ENCODE assay signal across 10 cellular contexts in the genomic region with DNA sequence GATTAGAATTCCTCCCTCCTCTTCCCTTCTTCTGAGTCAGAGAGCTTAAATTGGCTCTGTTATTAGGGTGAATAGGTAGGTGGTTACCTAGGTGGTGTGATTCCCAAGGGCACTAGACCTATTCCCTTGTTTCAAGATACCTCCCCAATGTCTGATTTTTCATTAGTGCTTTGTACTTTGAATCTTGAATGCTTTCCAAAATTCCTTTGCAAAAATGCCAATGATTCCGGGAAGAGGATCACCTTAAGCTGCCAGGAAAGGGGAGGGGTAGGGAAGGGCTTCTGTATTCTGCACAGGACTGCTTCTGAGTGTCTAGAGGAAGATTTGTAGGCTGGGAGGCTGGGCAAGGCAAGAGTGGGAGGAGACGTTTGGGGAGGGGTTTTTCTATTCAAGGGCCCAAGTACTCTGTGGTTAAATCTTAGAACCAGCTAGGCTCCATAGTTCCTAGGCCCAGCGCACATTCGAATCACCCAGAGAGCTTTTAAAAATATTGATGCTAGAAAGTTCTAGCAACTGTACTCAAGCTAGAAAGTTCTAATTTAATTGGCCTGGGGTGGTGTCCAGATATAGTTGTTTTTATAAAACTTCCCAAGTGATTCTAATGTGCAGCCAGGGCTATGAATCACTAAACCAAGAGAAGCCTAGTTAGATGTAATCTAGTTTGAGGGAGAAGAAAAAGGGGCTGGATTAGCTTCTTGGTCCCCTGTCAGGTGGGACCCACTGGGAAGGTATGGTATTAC. TPM values are rescaled to one million over a fixed set of nuclear protein-coding genes. Genes with fewer than 3 reads are reported as not detected.
DNase-seq lines count a peak whose midpoint lies in the region; ATAC-seq and TF ChIP-seq lines count a peak whose summit lies in the region.
"Had no signal": no experiment of that assay in that cellular context is flagged by ENCODE, and none has a peak within 500 bp of the region (broad histone marks: within the 10 kb centered on the region; RNA-seq: fewer than 3 reads in every experiment).

No MANE protein-coding gene starts in this region.

- H3K36me3 ChIP-seq in body of pancreas (replicated peaks in 1 of 2; ENCODE audit: insufficient read depth in 1 of 2, low read depth in 2 of 2) (no peaks in the 10 kb centered on the region), transverse colon (no peaks in the 10 kb centered on the region)
- H3K36me3 ChIP-seq: neural progenitor cell had no signal

- ATAC-seq in body of pancreas = peak; percentile 68

- TF ChIP-seq CTCF in body of pancreas (IDR thresholded peaks at IDR 0.05) = no peak
- no peak for TF ChIP-seq CTCF in transverse colon (IDR thresholded peaks at IDR 0.05)

- in situ Hi-C loops in transverse colon (cut with MboI; ENCODE audit: low pct_ligation_motif_present in 1 of 4, low pct_unique_long_range_greater_than_20kb in 1 of 4, low sequenced_read_pairs in 3 of 4) = no loop called here

- H3K9me3 ChIP-seq in body of pancreas (no peaks in the 10 kb centered on the region), transverse colon (no peaks in the 10 kb centered on the region)

- H3K27me3 ChIP-seq in body of pancreas = no peaks in the 10 kb centered on the region
- no peaks in the 10 kb centered on the region for H3K27me3 ChIP-seq in layer of hippocampus (ENCODE audit: control insufficient read depth, insufficient read depth, low read length)
- no peaks in the 10 kb centered on the region for H3K27me3 ChIP-seq in transverse colon
- H3K27me3 ChIP-seq: neural progenitor cell had no signal

- DNase-seq in HT1080 (ENCODE audit: low read depth) (peak; percentile 32), body of pancreas (peak in 2 of 4 donors; percentile 15 to 17), transverse colon (no peak), DMS114 treated with DMSO at 0.1 percent for 48 hours (lab: John Stamatoyannopoulos, UW; ENCODE audit: unreplicated experiment) (no peak), NCI-H128 (lab: John Stamatoyannopoulos, UW; ENCODE audit: unreplicated experiment) (no peak)
- DNase-seq in stimulated activated CD4-positive, alpha-beta T cell treated with anti-CD3 and anti-CD28 coated beads, Interleukin-4, amount 100 ng/mL, for 1 hour = no peak
- DNase-seq: amniotic stem cell, NCI-H446 treated with DMSO at 0.1 percent for 48 hours had no signal

- H3K27ac ChIP-seq in body of pancreas = peak overlapping the region; percentile 15 to 63 (median 49)
- peak overlapping the region; percentile 30 for H3K27ac ChIP-seq in layer of hippocampus (ENCODE audit: low read depth, low read length)
- peak overlapping the region in 3 of 4 donors; percentile 41 to 58 (median 54) for H3K27ac ChIP-seq in transverse colon
- H3K27ac ChIP-seq: neural progenitor cell had no signal

- no peak for TF ChIP-seq EP300 in transverse colon (IDR thresholded peaks at IDR 0.05; ENCODE audit: low read depth)

- intact Hi-C loops in body of pancreas (cut with DNase I) (no loop called here), transverse colon (cut with DNase I; ENCODE audit: low total_unique reads) (no loop called here)

- H3K4me1 ChIP-seq in body of pancreas = peaks cover 25% of the 10 kb centered on the region
- peaks cover 3 to 18% (median 5%) of the 10 kb centered on the region in 4 donors for H3K4me1 ChIP-seq in transverse colon
- H3K4me1 ChIP-seq: neural progenitor cell had no signal

- 21 to 34% methylated on average over 3 to 4 of the region's 4 CpGs for WGBS in body of pancreas, 2 donors
- 42% methylated on average over 4 of the region's 4 CpGs; no CpG with 5 or more reads in 1 of the 2 donors for WGBS in transverse colon (ENCODE audit: low coverage in 1 of 2), 2 donors

- TF ChIP-seq POLR2A in body of pancreas (IDR thresholded peaks at IDR 0.05) (no peak), transverse colon (IDR thresholded peaks at IDR 0.05) (no peak)

- H3K4me3 ChIP-seq in body of pancreas (no peak overlapping the region), transverse colon (no peak overlapping the region)
- H3K4me3 ChIP-seq: neural progenitor cell had no signal

RNA-seq across cellular contexts. Expression of a gene that starts 24.2 kb away (rescaled TPM):
- total RNA-seq in HT1080 (2014; rRNA removed; shearing (Covaris generic)) = 366 and 417 TPM in 2 replicates
- polyA plus RNA-seq in HT1080 (2015; cell fraction: cytosol; rRNA removed) = 365 and 431 TPM in 2 replicates
- polyA plus RNA-seq in HT1080 (2015; cell fraction: nucleus; rRNA removed) = 1,141 and 1,173 TPM in 2 replicates
- total RNA-seq in body of pancreas (10 to 100 TPM; 49.1 to 50.8 TPM), transverse colon (10 to 100 TPM; 40.0 to 73.8 (median 60.4) TPM)
